8 cellular contexts compared by ENCODE assay signal in genomic region chr2:85243101-85244072, GRCh38.
DNase-seq lines count a peak whose midpoint lies in the region; ATAC-seq and TF ChIP-seq lines count a peak whose summit lies in the region.

No MANE protein-coding gene starts in this region.

- CTCF ChIA-PET in activated B cell treated with CpG ODN at 0.5 μM for 24 hours (lab: Charles Lee), result no interaction called here

- H4K20me1 ChIP-seq in smooth muscle cell (ENCODE audit: low read depth), result peaks cover 90% of the 10 kb centered on the region

- no peak overlapping the region for H3K27ac Mint-ChIP-seq in activated B cell treated with CpG ODN at 0.5 μM for 24 hours
- no peak overlapping the region for H3K27ac Mint-ChIP-seq in T-helper 2 cell treated with Interferon-gamma antibody and Interleukin-4, amounts not matched to agents 5 μg/mL and 100 μg/mL, for 36 hours

- WGBS in smooth muscle cell (ENCODE audit: low lambda C conversion rate), result 78% methylated on average over 24 of the region's 24 CpGs

- H3K9me3 ChIP-seq in HUES6 (ENCODE audit: control insufficient read depth, insufficient read depth, low read depth, low read length), result no peaks in the 10 kb centered on the region
- no peaks in the 10 kb centered on the region for H3K9me3 ChIP-seq in smooth muscle cell (replicated peaks; ENCODE audit: low read depth)

- no peak overlapping the region for H3K4me3 Mint-ChIP-seq in activated B cell treated with CpG ODN at 0.5 μM for 24 hours
- no peak overlapping the region for H3K4me3 Mint-ChIP-seq in T-helper 2 cell treated with Interferon-gamma antibody and Interleukin-4, amounts not matched to agents 5 μg/mL and 100 μg/mL, for 36 hours

- H3F3A ChIP-seq in smooth muscle cell (ENCODE audit: low read depth), result peaks cover 5% of the 10 kb centered on the region

- no peak overlapping the region for H3K4me2 ChIP-seq in smooth muscle cell

- H3K4me1 Mint-ChIP-seq in activated B cell treated with CpG ODN at 0.5 μM for 24 hours, result no peaks in the 10 kb centered on the region
- no peaks in the 10 kb centered on the region for H3K4me1 Mint-ChIP-seq in T-helper 2 cell treated with Interferon-gamma antibody and Interleukin-4, amounts not matched to agents 5 μg/mL and 100 μg/mL, for 36 hours (ENCODE audit: low read depth)

- H3K79me2 ChIP-seq in smooth muscle cell (ENCODE audit: low read depth), result peaks cover 5% of the 10 kb centered on the region

- no peak overlapping the region for H2AFZ ChIP-seq in smooth muscle cell (ENCODE audit: low read depth)

- POLR2A ChIA-PET in activated B cell treated with CpG ODN at 0.5 μM for 24 hours (lab: Charles Lee), result no interaction called here

- peaks cover 34% of the 10 kb centered on the region for H3K27me3 Mint-ChIP-seq in activated B cell treated with CpG ODN at 0.5 μM for 24 hours
- H3K27me3 Mint-ChIP-seq in T-helper 2 cell treated with Interferon-gamma antibody and Interleukin-4, amounts not matched to agents 5 μg/mL and 100 μg/mL, for 36 hours (ENCODE audit: low read depth), result peaks cover 13% of the 10 kb centered on the region

- H3K4me1 ChIP-seq in HUES6 (ENCODE audit: control insufficient read depth, insufficient read depth, low read length), result peaks cover 48% of the 10 kb centered on the region
- H3K4me1 ChIP-seq in smooth muscle cell (ENCODE audit: low read depth), result peaks cover 18% of the 10 kb centered on the region

- no peaks in the 10 kb centered on the region for H3K36me3 Mint-ChIP-seq in activated B cell treated with CpG ODN at 0.5 μM for 24 hours (ENCODE audit: low read depth)
- H3K36me3 Mint-ChIP-seq in T-helper 2 cell treated with Interferon-gamma antibody and Interleukin-4, amounts not matched to agents 5 μg/mL and 100 μg/mL, for 36 hours (ENCODE audit: low read depth), result no peaks in the 10 kb centered on the region

- ATAC-seq in activated B cell treated with CpG ODN at 0.5 μM for 24 hours (ENCODE audit: low read depth), result peak; percentile 25
- no peak for ATAC-seq in HG02610 (IDR thresholded peaks at IDR 0.05; ENCODE audit: unreplicated experiment)

- no peaks in the 10 kb centered on the region for H3K9me3 Mint-ChIP-seq in activated B cell treated with CpG ODN at 0.5 μM for 24 hours
- H3K9me3 Mint-ChIP-seq in T-helper 2 cell treated with Interferon-gamma antibody and Interleukin-4, amounts not matched to agents 5 μg/mL and 100 μg/mL, for 36 hours, result no peaks in the 10 kb centered on the region

- H3K27ac ChIP-seq in HUES6 (ENCODE audit: low read depth, low read length), result no peak overlapping the region
- H3K27ac ChIP-seq in smooth muscle cell (ENCODE audit: low read depth), result no peak overlapping the region

- no peak for TF ChIP-seq CTCF in activated B cell treated with CpG ODN at 0.5 μM for 24 hours (IDR thresholded peaks at IDR 0.05)
- TF ChIP-seq CTCF in smooth muscle cell (IDR thresholded peaks at IDR 0.05; ENCODE audit: borderline replicate concordance, insufficient read depth, poor library complexity, severe bottlenecking), result peak; percentile 36

- H3K4me3 ChIP-seq in HUES6 (ENCODE audit: low read depth, low read length) (peak overlapping the region; percentile 1; the same call in 1 of the 2 replicates), smooth muscle cell (no peak overlapping the region)

- DNase-seq in CMK (ENCODE audit: low read depth) (peak; percentile 3), activated B cell treated with CpG ODN at 0.5 μM for 24 hours (no peak), cardiac septum (ENCODE audit: low spot score) (peak; percentile 70), smooth muscle cell (lab: John Stamatoyannopoulos, UW; ENCODE audit: unreplicated experiment) (no peak), G401 (ENCODE audit: low spot score) (no peak)
- DNase-seq in T-helper 2 cell treated with Interferon-gamma antibody and Interleukin-4, amounts not matched to agents 5 μg/mL and 100 μg/mL, for 36 hours (ENCODE audit: low spot score), result no peak

- H3K9ac ChIP-seq in HUES6 (ENCODE audit: low read length) (no peak overlapping the region), smooth muscle cell (ENCODE audit: low read depth) (no peak overlapping the region)

- no peaks in the 10 kb centered on the region for H3K36me3 ChIP-seq in HUES6 (ENCODE audit: control insufficient read depth, insufficient read depth, low read length)
- H3K36me3 ChIP-seq in smooth muscle cell (ENCODE audit: low read depth), result no peaks in the 10 kb centered on the region

- no peaks in the 10 kb centered on the region; the same call in 1 of the 2 replicates for H3K27me3 ChIP-seq in HUES6 (ENCODE audit: control insufficient read depth, insufficient read depth, low read length)
- H3K27me3 ChIP-seq in smooth muscle cell (ENCODE audit: low read depth), result no peaks in the 10 kb centered on the region

- intact Hi-C loops in activated B cell treated with CpG ODN at 0.5 μM for 24 hours (cut with micrococcal nuclease), result no loop called here
- intact Hi-C loops in cardiac septum (cut with DNase I), result loop anchor here (10.0 kb wide), 1 partner anchor 109 kb away; the partner anchor contains the start of gene TCF7L1

- in situ Hi-C loops in G401 (cut with HindIII; ENCODE audit: low sequenced_read_pairs), result no loop called here

Comparison
In these comparisons a context has a peak if more than half of its experiments do, and no peak if none do; other contexts are left out.
1. DNase-seq: peak in CMK (single experiment) and cardiac septum (single experiment); none in activated B cell treated with CpG ODN at 0.5 μM for 24 hours (single experiment), smooth muscle cell (single experiment), G401 (single experiment) and T-helper 2 cell treated with Interferon-gamma antibody and Interleukin-4, amounts not matched to agents 5 μg/mL and 100 μg/mL, for 36 hours (single experiment).